In the genomic region with DNA sequence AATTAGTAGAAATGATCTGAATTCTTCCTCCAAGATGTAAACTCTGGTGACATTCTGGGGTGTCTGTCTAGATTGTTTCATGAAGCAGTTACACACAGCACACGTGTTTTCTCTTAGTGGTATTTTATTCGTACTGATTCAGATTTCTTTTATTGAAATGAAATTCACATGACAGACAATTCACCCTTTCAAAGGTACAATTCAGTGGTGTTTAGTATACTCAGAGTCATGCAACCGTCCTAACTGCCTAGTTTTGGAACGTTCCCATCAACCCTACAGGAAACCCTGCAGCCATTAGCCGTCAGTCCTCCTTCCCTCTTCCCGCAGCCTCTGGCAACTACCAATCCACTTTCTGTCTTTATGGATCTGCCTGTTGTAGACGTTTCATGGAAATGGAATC, we compare ENCODE assay signal across 21 cellular contexts. TPM values are rescaled to one million over a fixed set of nuclear protein-coding genes. Genes with fewer than 3 reads are reported as not detected.
A peak's percentile ranks its signal among the peaks of the same experiment; 100 is the strongest.
DNase-seq lines count a peak whose midpoint lies in the region; ATAC-seq, FAIRE-seq and TF ChIP-seq lines count a peak whose summit lies in the region.
"Had no signal": no experiment of that assay in that cellular context is flagged by ENCODE, and none has a peak within 500 bp of the region (broad histone marks: within the 10 kb centered on the region; RNA-seq: fewer than 3 reads in every experiment).

No MANE protein-coding gene starts in this region.

- FAIRE-seq in H1 (lab: Jason Lieb, UNC): no peak
- FAIRE-seq: keratinocyte had no signal

- TF ChIP-seq EP300 in H1 (IDR thresholded peaks at IDR 0.05; ENCODE audit: borderline replicate concordance in 1 of 2, low read depth in 2 of 2, low read length in 2 of 2): no peak

- H2AFZ ChIP-seq in H1 (ENCODE audit: low read length): no peak overlapping the region

- H3K9ac ChIP-seq in H1 (replicated peaks in 1 of 4; ENCODE audit: extremely low read depth in 1 of 4, low read depth in 3 of 4, low read length in 3 of 4): no peak overlapping the region

- H2AK5ac ChIP-seq in H1 (ENCODE audit: low read depth, low read length): no peak overlapping the region

- no peak overlapping the region for H4K5ac ChIP-seq in H1 (ENCODE audit: insufficient read length, low read depth, low read length)

- H3K27ac Mint-ChIP-seq in mesothelial cell of epicardium: peak overlapping the region; percentile 84
- H3K27ac Mint-ChIP-seq: activated naive CD4-positive, alpha-beta T cell treated with anti-CD3 and anti-CD28 coated beads, Interleukin-2, amount 10 ng/mL, durations not matched to agents 7 days and 5 days; CD4-positive, alpha-beta memory T cell; IgD-negative memory B cell; stimulated activated naive CD8-positive, alpha-beta T cell treated with anti-CD3 and anti-CD28 coated beads, Interleukin-15, Interleukin-2, amounts not matched to agents 100 ng/mL and 50 ng/mL, for 24 hours had no signal

- peaks cover 11% of the 10 kb centered on the region for H3K27me3 Mint-ChIP-seq in mesothelial cell of epicardium (ENCODE audit: low read depth)

- no peak overlapping the region for H3K4ac ChIP-seq in H1 (replicated peaks; ENCODE audit: insufficient read length, low read depth, low read length)

- CTCF ChIA-PET in H1 (lab: Charles Lee; ENCODE audit: partially characterized antibody): interaction anchor here (11.9 kb wide), 1 partner anchor 24 kb away, joined by 212 read pairs; no protein-coding TSS in a partner anchor

- no peak overlapping the region for H2BK5ac ChIP-seq in H1 (ENCODE audit: low read depth, low read length)

- peaks cover 27% of the 10 kb centered on the region for H3K4me1 Mint-ChIP-seq in mesothelial cell of epicardium
- H3K4me1 Mint-ChIP-seq: CD4-positive, alpha-beta memory T cell; neural crest cell had no signal

- TF ChIP-seq CTCF in H1 (IDR thresholded peaks at IDR 0.05; ENCODE audit: control extremely low read depth in 1 of 3, insufficient read depth in 1 of 3, low read depth in 1 of 3, low read length in 3 of 3): no peak
- TF ChIP-seq CTCF in mesothelial cell of epicardium (IDR thresholded peaks at IDR 0.05; ENCODE audit: unreplicated experiment): no peak
- no peak for TF ChIP-seq CTCF in thoracic aorta (IDR thresholded peaks at IDR 0.05)
- TF ChIP-seq CTCF in WERI-Rb-1 (IDR thresholded peaks at IDR 0.05; ENCODE audit: low read depth, low read length): no peak

- H2BK15ac ChIP-seq in H1 (ENCODE audit: low read length): no peak overlapping the region

- peak; percentile 18 for DNase-seq in RPMI7951 (ENCODE audit: low read depth)
- DNase-seq in H1 (ENCODE audit: low read depth in 1 of 2, low spot score in 2 of 2): no peak
- DNase-seq in mesothelial cell of epicardium (ENCODE audit: low spot score in 2 of 2, unreplicated experiment in 2 of 2): no peak
- DNase-seq in thoracic aorta (ENCODE audit: low spot score): no peak
- no peak for DNase-seq in glomerular visceral epithelial cell (ENCODE audit: extremely low spot score)
- DNase-seq in WERI-Rb-1: no peak
- no peak for DNase-seq in midbrain (lab: John Stamatoyannopoulos, UW)
- DNase-seq: activated CD8-positive, alpha-beta memory T cell treated with anti-CD3 and anti-CD28 coated beads for 24 hours; activated naive CD4-positive, alpha-beta T cell treated with anti-CD3 and anti-CD28 coated beads, Interleukin-2, amount 10 ng/mL, durations not matched to agents 7 days and 5 days; activated T-cell treated with anti-CD3 and anti-CD28 coated beads, Interleukin-2, amount 50 U/mL, for 48 hours; CD4-positive, alpha-beta memory T cell; GDM1; NCI-H1436; NCI-H524; stimulated activated CD4-positive, alpha-beta T cell treated with anti-CD3 and anti-CD28 coated beads, Interleukin-4, amount 100 ng/mL, for 1 hour had no signal

- no peak overlapping the region for H3K27ac ChIP-seq in H1 (ENCODE audit: low read depth, low read length)
- H3K27ac ChIP-seq in thoracic aorta: peak overlapping the region; percentile 31 to 69
- H3K27ac ChIP-seq in WERI-Rb-1: no peak overlapping the region

- 80% methylated on average over 7 of the region's 7 CpGs; no CpG with 5 or more reads in 1 of the 2 experiments for whole genome bisulfite sequencing in H1 (ENCODE audit: extremely low coverage in 1 of 2, insufficient coverage in 1 of 2, insufficient read length in 1 of 2, insufficient replicate concordance in 2 of 2, low coverage in 1 of 2, low lambda C conversion rate in 2 of 2, missing lambda C conversion rate in 1 of 2), 2 experiments

- no peaks in the 10 kb centered on the region for H4K20me1 ChIP-seq in H1 (replicated peaks in 1 of 2; ENCODE audit: control insufficient read depth in 1 of 2, insufficient read depth in 2 of 2, low read length in 2 of 2)

- no peaks in the 10 kb centered on the region for H3K9me3 Mint-ChIP-seq in mesothelial cell of epicardium
- H3K9me3 Mint-ChIP-seq: activated naive CD4-positive, alpha-beta T cell treated with anti-CD3 and anti-CD28 coated beads, Interleukin-2, amount 10 ng/mL, durations not matched to agents 7 days and 5 days; CD4-positive, alpha-beta memory T cell; IgD-negative memory B cell; neural crest cell; stimulated activated naive CD8-positive, alpha-beta T cell treated with anti-CD3 and anti-CD28 coated beads, Interleukin-15, Interleukin-2, amounts not matched to agents 100 ng/mL and 50 ng/mL, for 24 hours had no signal

- no peak overlapping the region for H2BK20ac ChIP-seq in H1 (ENCODE audit: low read length)

- no peaks in the 10 kb centered on the region for H3K23me2 ChIP-seq in H1 (ENCODE audit: low read depth, low read length)

- 0 out of 2 replicates have a peak overlapping the region, but pooled peaks have one; percentile 43 for H2BK12ac ChIP-seq in H1 (ENCODE audit: low read depth, low read length)

- no peaks in the 10 kb centered on the region for H3K36me3 Mint-ChIP-seq in mesothelial cell of epicardium
- H3K36me3 Mint-ChIP-seq: activated naive CD4-positive, alpha-beta T cell treated with anti-CD3 and anti-CD28 coated beads, Interleukin-2, amount 10 ng/mL, durations not matched to agents 7 days and 5 days; CD4-positive, alpha-beta memory T cell; IgD-negative memory B cell had no signal

- H3K14ac ChIP-seq in H1 (ENCODE audit: insufficient read length): no peak overlapping the region

- no peak overlapping the region for H4K8ac ChIP-seq in H1 (ENCODE audit: extremely low read depth, insufficient read depth, low read length)

- ATAC-seq in thoracic aorta (ENCODE audit: insufficient number of reproducible peaks, low FRiP score, low read depth) (no peak), GM18868 (IDR thresholded peaks at IDR 0.05; ENCODE audit: unreplicated experiment) (no peak)

- no peak for TF ChIP-seq POLR2A in H1 (IDR thresholded peaks at IDR 0.05; ENCODE audit: control extremely low read depth in 1 of 2, low read depth in 2 of 2, low read length in 2 of 2)

- H3K9me3 ChIP-seq in H1 (ENCODE audit: insufficient read depth in 2 of 2, low read depth in 1 of 2, low read length in 1 of 2): no peaks in the 10 kb centered on the region
- H3K9me3 ChIP-seq in thoracic aorta: no peaks in the 10 kb centered on the region
- H3K9me3 ChIP-seq in WERI-Rb-1 (ENCODE audit: severe bottlenecking): no peaks in the 10 kb centered on the region

- TF ChIP-seq RAD21 in H1 (IDR thresholded peaks at IDR 0.05 in 1 of 2, conservative IDR thresholded peaks at IDR 0.05 in 1 of 2; ENCODE audit: low read depth in 2 of 2, low read length in 2 of 2): no peak

- no peak overlapping the region for H3K56ac ChIP-seq in H1 (replicated peaks; ENCODE audit: insufficient read length, low read depth, low read length)

- no peak overlapping the region for H3K23ac ChIP-seq in H1 (ENCODE audit: insufficient read length)

- H3K36me3 ChIP-seq in H1 (ENCODE audit: control insufficient read depth in 2 of 4, insufficient read depth in 4 of 4, low read length in 3 of 4) (no peaks in the 10 kb centered on the region), thoracic aorta (no peaks in the 10 kb centered on the region), WERI-Rb-1 (no peaks in the 10 kb centered on the region)

- H3K4me3 Mint-ChIP-seq in mesothelial cell of epicardium: no peak overlapping the region
- H3K4me3 Mint-ChIP-seq: activated naive CD4-positive, alpha-beta T cell treated with anti-CD3 and anti-CD28 coated beads, Interleukin-2, amount 10 ng/mL, durations not matched to agents 7 days and 5 days; CD4-positive, alpha-beta memory T cell; IgD-negative memory B cell; neural crest cell; stimulated activated naive CD8-positive, alpha-beta T cell treated with anti-CD3 and anti-CD28 coated beads, Interleukin-15, Interleukin-2, amounts not matched to agents 100 ng/mL and 50 ng/mL, for 24 hours had no signal

- H3K4me1 ChIP-seq in H1 (replicated peaks in 1 of 4; ENCODE audit: control insufficient read depth in 3 of 4, insufficient read depth in 4 of 4, low read length in 3 of 4) (peaks cover 9 to 16% (median 13%) of the 10 kb centered on the region in 4 experiments), thoracic aorta (ENCODE audit: control insufficient read depth in 1 of 2, low read depth in 2 of 2) (peaks cover 4 to 16% of the 10 kb centered on the region in 2 donors)

- H4K91ac ChIP-seq in H1 (replicated peaks; ENCODE audit: insufficient read length, low read length): no peak overlapping the region

- no peaks in the 10 kb centered on the region for H3K79me2 ChIP-seq in H1 (ENCODE audit: control insufficient read depth in 1 of 2, insufficient read depth in 2 of 2, low read length in 2 of 2)

- POLR2A ChIA-PET in H1 (lab: Charles Lee; ENCODE audit: partially characterized antibody): no interaction called here

- H3K27me3 ChIP-seq in H1 (replicated peaks in 1 of 4; ENCODE audit: control insufficient read depth in 3 of 4, extremely low read depth in 1 of 4, insufficient read depth in 3 of 4, low read length in 3 of 4): peaks cover 0 to 2% (median 0%) of the 10 kb centered on the region in 4 experiments; a peak in 1 of 7 replicates
- H3K27me3 ChIP-seq in thoracic aorta (replicated peaks; ENCODE audit: insufficient read depth): no peaks in the 10 kb centered on the region
- no peaks in the 10 kb centered on the region for H3K27me3 ChIP-seq in WERI-Rb-1 (ENCODE audit: insufficient read depth, low read depth, severe bottlenecking)

- H3K4me2 ChIP-seq in H1 (ENCODE audit: insufficient read depth in 1 of 2, low read depth in 2 of 2, low read length in 2 of 2): no peak overlapping the region

- H2BK120ac ChIP-seq in H1 (replicated peaks; ENCODE audit: low read depth, low read length): no peak overlapping the region

- no peaks in the 10 kb centered on the region for H3K79me1 ChIP-seq in H1 (ENCODE audit: low read depth, low read length)

- H3K4me3 ChIP-seq in H1 (ENCODE audit: extremely low read depth in 1 of 4, insufficient read depth in 2 of 4, low read depth in 3 of 4, low read length in 4 of 4): no peak overlapping the region
- H3K4me3 ChIP-seq in thoracic aorta: no peak overlapping the region
- H3K4me3 ChIP-seq in WERI-Rb-1 (ENCODE audit: low read depth, low read length): no peak overlapping the region

- H3K18ac ChIP-seq in H1 (ENCODE audit: extremely low read depth, low read length): no peak overlapping the region

RNA-seq across cellular contexts. Expression of gene WFDC1, which starts 8.8 kb away (rescaled TPM):
- total RNA-seq in RPMI7951 (2014; rRNA removed; shearing (Covaris generic)): not detected in 2 replicates
- total RNA-seq in H1 (2021; fragmentation: NEBNext Ultra II Directional; extraction: Animal tissue kit (Norgen Biotek cat#: 25700)): 1.1 and 1.6 TPM in 2 replicates
- 0.52 and 0.70 TPM in 2 replicates for polyA plus RNA-seq in H1 (2011; rRNA removed)
- 0.61 TPM for polyA plus RNA-seq in H1 (2011; cell fraction: cytosol; rRNA removed)
- polyA plus RNA-seq in H1 (2011; cell fraction: nucleus; rRNA removed): 0.64 TPM
- polyA plus RNA-seq in H1 (2012, experiment 1 of 2): 0.36 to 1.2 TPM (median 0.46 TPM) in 4 replicates
- polyA plus RNA-seq in H1 (2012, experiment 2 of 2): 0.22 TPM
- polyA plus RNA-seq in H1 (2013, experiment 1 of 2): 0.71 TPM
- polyA plus RNA-seq in H1 (2013, experiment 2 of 2): 0.99 TPM
- not detected in 2 replicates for polyA minus RNA-seq in H1 (2011; rRNA and poly(A)+ RNA removed)
- not detected for polyA minus RNA-seq in H1 (2011; cell fraction: cytosol; rRNA and poly(A)+ RNA removed)
- not detected for polyA minus RNA-seq in H1 (2011; cell fraction: nucleus; rRNA and poly(A)+ RNA removed)
- total RNA-seq in mesothelial cell of epicardium: 2.2 to 3.0 TPM (median 2.6 TPM) in 3 replicates
- 100 to 1,000 TPM in 1 of 2 donors, 1 to 10 TPM in 1; 4.6 to 203 TPM for total RNA-seq in thoracic aorta
- total RNA-seq: CD4-positive, alpha-beta memory T cell; MCF 10A had no signal
- polyA plus RNA-seq: CD4-positive, alpha-beta memory T cell; IgD-negative memory B cell; keratinocyte had no signal

Comparison
In these comparisons a context has a peak if more than half of its experiments do, and no peak if none do; other contexts are left out.
1. H3K27ac ChIP-seq: peak in thoracic aorta (2 of 2); none in H1 (single experiment) and WERI-Rb-1 (single experiment).